In the genomic region with DNA sequence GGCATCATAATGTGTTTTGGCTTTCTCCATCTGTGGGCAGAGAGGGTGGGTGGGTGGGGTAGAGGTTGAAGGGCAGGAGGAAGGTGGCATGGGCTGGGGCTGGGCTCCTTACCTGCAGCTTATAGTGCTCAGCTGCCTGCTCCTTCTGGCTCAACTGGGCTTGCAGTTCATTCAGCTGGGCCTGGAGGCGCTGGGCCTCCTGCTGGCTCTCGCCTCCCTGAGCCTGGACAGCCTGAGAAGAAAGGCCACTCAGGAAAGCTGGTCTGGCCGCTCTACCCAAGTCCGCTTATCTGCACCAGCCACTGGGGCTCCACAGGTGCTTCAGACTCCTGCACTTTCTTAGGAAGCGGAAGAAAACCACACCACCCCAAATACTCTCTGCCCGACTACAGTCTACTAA, we compare ENCODE assay signal across 1 cellular context.
TF ChIP-seq lines count a peak whose summit lies in the region.

No MANE protein-coding gene starts in this region.

TF ChIP-seq in K562, 482 proteins besides CTCF, POLR2A, EP300 and RAD21 (continued from another document):
- TF ChIP-seq POU5F1 (IDR thresholded peaks at IDR 0.05; ENCODE audit: borderline replicate concordance, low read depth, low read length, partially characterized antibody) (no peak), GTF2E2 (tag; IDR thresholded peaks at IDR 0.05) (no peak), ZC3H8 (IDR thresholded peaks at IDR 0.05) (no peak), EHMT2 (IDR thresholded peaks at IDR 0.05) (no peak), MYC (IDR thresholded peaks at IDR 0.05; ENCODE audit: low read depth, low read length) (no peak), MYC (CRISPR knock-in tag; IDR thresholded peaks at IDR 0.05; ENCODE audit: borderline replicate concordance, low read depth) (no peak)
TF ChIP-seq in K562: peak in this region for 0.
